In the genomic region with DNA sequence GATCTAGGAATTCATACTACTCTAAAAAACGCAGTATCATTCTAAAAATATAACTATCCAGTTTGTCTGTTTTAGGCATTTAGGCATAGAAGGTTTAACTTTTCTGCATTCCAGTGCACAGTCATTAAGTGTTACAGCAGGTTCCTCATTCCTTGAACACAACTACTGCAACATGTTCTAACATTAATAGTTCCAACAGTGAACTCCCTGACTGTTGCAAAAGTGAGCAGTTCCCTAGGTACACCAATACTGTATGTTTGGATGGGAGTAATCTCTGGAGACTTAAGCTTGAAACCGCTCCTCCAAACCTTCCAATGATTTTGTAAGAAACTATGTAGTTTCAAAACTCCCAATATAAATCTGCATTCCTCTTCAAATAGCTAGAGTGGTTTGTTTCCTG, we compare ENCODE assay signal across 20 cellular contexts. TPM values are rescaled to one million over a fixed set of nuclear protein-coding genes. Genes with fewer than 3 reads are reported as not detected.
DNase-seq lines count a peak whose midpoint lies in the region; ATAC-seq and TF ChIP-seq lines count a peak whose summit lies in the region.
"Had no signal": no experiment of that assay in that cellular context is flagged by ENCODE, and none has a peak within 500 bp of the region (broad histone marks: within the 10 kb centered on the region; RNA-seq: fewer than 3 reads in every experiment).

No MANE protein-coding gene starts in this region.

- H4K20me1 ChIP-seq in IMR-90 (ENCODE audit: insufficient read depth, low read length): no peaks in the 10 kb centered on the region
- H4K20me1 ChIP-seq: BLaER1 had no signal

- DNase-seq in AG08395 (ENCODE audit: low spot score) (peak; percentile 3), IMR-90 (peak; percentile 74), esophagus muscularis mucosa (ENCODE audit: extremely low spot score) (no peak), lower lobe of right lung (no peak), NCI-H1930 (lab: John Stamatoyannopoulos, UW) (no peak), DMS153 treated with DMSO at 0.1 percent for 48 hours (lab: John Stamatoyannopoulos, UW; ENCODE audit: unreplicated experiment) (no peak)
- DNase-seq in activated naive CD4-positive, alpha-beta T cell treated with anti-CD3 and anti-CD28 coated beads, Interleukin-2, amount 50 U/mL, for 16 hours: no peak
- DNase-seq: activated CD4-positive, alpha-beta T cell treated with anti-CD3 and anti-CD28 coated beads, Interleukin-2, amount 50 U/mL, for 4 hours; activated naive CD8-positive, alpha-beta T cell treated with anti-CD3 and anti-CD28 coated beads, Interleukin-2, amount 10 ng/mL, durations not matched to agents 7 days and 5 days; activated T-cell treated with anti-CD3 and anti-CD28 coated beads, Interleukin-2, amount 50 U/mL, for 4 hours; DND-41; esophagus squamous epithelium; mucosa of descending colon; NCI-H2081 treated with DMSO at 0.1 percent for 48 hours; NCI-H748 treated with DMSO at 0.1 percent for 48 hours; substantia nigra; T-helper 9 cell had no signal

- H3K27ac ChIP-seq in IMR-90 (ENCODE audit: insufficient read depth, low read length) (no peak overlapping the region; the same call in 1 of the 2 replicates), esophagus muscularis mucosa (replicated peaks in 1 of 4) (peak overlapping the region; percentile 40 to 73 (median 71)), lower lobe of right lung (no peak overlapping the region)
- H3K27ac ChIP-seq: BLaER1, coronary artery had no signal

- H3K9me3 ChIP-seq in IMR-90 (ENCODE audit: control insufficient read depth, insufficient read depth, low read length): no peaks in the 10 kb centered on the region
- no peaks in the 10 kb centered on the region for H3K9me3 ChIP-seq in esophagus muscularis mucosa
- H3K9me3 ChIP-seq in lower lobe of right lung: no peaks in the 10 kb centered on the region
- H3K9me3 ChIP-seq: BLaER1, esophagus squamous epithelium, mucosa of descending colon had no signal

- H3K14ac ChIP-seq in IMR-90 (replicated peaks; ENCODE audit: low read depth, low read length): no peak overlapping the region

- H2AK9ac ChIP-seq in IMR-90 (replicated peaks; ENCODE audit: low read depth, low read length, poor library complexity): no peak overlapping the region

- TF ChIP-seq EP300 in esophagus muscularis mucosa (IDR thresholded peaks at IDR 0.05): no peak

- no peak for TF ChIP-seq RAD21 in IMR-90 (IDR thresholded peaks at IDR 0.05; ENCODE audit: low read length)

- POLR2A ChIA-PET in IMR-90 (lab: Charles Lee; ENCODE audit: unreplicated experiment): no interaction called here

- no TSS peak for BruUV-seq in IMR-90 (replicated peaks; lab: Mats Ljungman, UMichigan)

- ATAC-seq in IMR-90 (ENCODE audit: low read depth) (peak; percentile 94), lower lobe of right lung (peak; percentile 33 to 34), GM21381 (IDR thresholded peaks at IDR 0.05; ENCODE audit: unreplicated experiment) (no peak)
- ATAC-seq: activated T-cell treated with anti-CD3 and anti-CD28 coated beads, Interleukin-2, amount 50 U/mL, for 4 hours; mucosa of descending colon had no signal

- CTCF ChIA-PET in IMR-90 (lab: Yijun Ruan, JAX): interaction anchor here (0.6 kb wide), 1 partner anchor 153 kb away, joined by 3 read pairs; no protein-coding TSS in a partner anchor

- no peak overlapping the region for H4K8ac ChIP-seq in IMR-90 (ENCODE audit: low read depth in 2 of 2, low read length in 2 of 2)

- no peak overlapping the region for H3K4ac ChIP-seq in IMR-90 (ENCODE audit: low read depth, low read length)

- H3K9me1 ChIP-seq in IMR-90 (ENCODE audit: insufficient read depth, low read length): no peaks in the 10 kb centered on the region

- no peak overlapping the region for H3K18ac ChIP-seq in IMR-90 (ENCODE audit: low read depth, low read length)

- peak overlapping the region; percentile 69 for H2BK5ac ChIP-seq in IMR-90 (ENCODE audit: low read depth, low read length, poor library complexity, severe bottlenecking)

- H3K4me1 ChIP-seq in IMR-90 (ENCODE audit: control insufficient read depth, insufficient read depth, low read length) (peaks cover 2% of the 10 kb centered on the region), esophagus muscularis mucosa (peaks cover 7 to 51% (median 24%) of the 10 kb centered on the region in 4 donors), lower lobe of right lung (no peaks in the 10 kb centered on the region)
- H3K4me1 ChIP-seq: BLaER1, esophagus squamous epithelium had no signal

- no peak overlapping the region for H3K56ac ChIP-seq in IMR-90 (ENCODE audit: extremely low read depth, insufficient read depth, low read length)

- WGBS in IMR-90 (ENCODE audit: extremely low coverage in 2 of 2, insufficient read length in 1 of 2), 2 experiments: no CpG with 5 or more reads among the region's 2 CpGs
- 52% methylated on average over 2 of the region's 2 CpGs for WGBS in esophagus muscularis mucosa

- 0 out of 2 replicates have a peak overlapping the region, but pooled peaks have one; percentile 59 for H3K23ac ChIP-seq in IMR-90 (ENCODE audit: low read depth, low read length)

- H3K4me2 ChIP-seq in IMR-90 (ENCODE audit: low read depth, low read length): no peak overlapping the region
- H3K4me2 ChIP-seq: BLaER1 had no signal

- no peak for TF ChIP-seq CTCF in IMR-90 (conservative IDR thresholded peaks at IDR 0.05; ENCODE audit: low read depth, low read length)
- TF ChIP-seq CTCF in esophagus muscularis mucosa (IDR thresholded peaks at IDR 0.05): no peak
- no peak for TF ChIP-seq CTCF in lower lobe of right lung (IDR thresholded peaks at IDR 0.05)

- H3K4me3 ChIP-seq in IMR-90 (ENCODE audit: insufficient read depth, low read depth, low read length) (no peak overlapping the region), esophagus muscularis mucosa (peak overlapping the region in 2 of 4 donors; percentile 20 to 23), lower lobe of right lung (no peak overlapping the region)
- H3K4me3 ChIP-seq: BLaER1, coronary artery, esophagus squamous epithelium, mucosa of descending colon had no signal

- no peak overlapping the region for H2BK120ac ChIP-seq in IMR-90 (ENCODE audit: low read depth, low read length)

- H2AFZ ChIP-seq in IMR-90 (replicated peaks; ENCODE audit: low read length, poor library complexity): no peak overlapping the region

- H4K5ac ChIP-seq in IMR-90 (ENCODE audit: low read depth, low read length): no peak overlapping the region

- dilution Hi-C loops in IMR-90 (cut with HindIII; ENCODE audit: low sequenced_read_pairs, unreplicated experiment): loop anchor here (25.0 kb wide), 2 partner anchors 201 to 526 kb away; a partner anchor contains a TSS

- H2AK5ac ChIP-seq in IMR-90 (ENCODE audit: low read depth, low read length): no peak overlapping the region

- H3K9ac ChIP-seq in IMR-90 (ENCODE audit: low read depth, low read length): no peak overlapping the region
- H3K9ac ChIP-seq: BLaER1 had no signal

- H3K27me3 ChIP-seq in IMR-90 (ENCODE audit: control insufficient read depth, insufficient read depth, low read length): no peaks in the 10 kb centered on the region
- H3K27me3 ChIP-seq in esophagus muscularis mucosa: no peaks in the 10 kb centered on the region
- no peaks in the 10 kb centered on the region for H3K27me3 ChIP-seq in lower lobe of right lung (ENCODE audit: low read depth)
- H3K27me3 ChIP-seq: BLaER1, esophagus squamous epithelium had no signal

- in situ Hi-C loops in IMR-90 (cut with MboI; ENCODE audit: low sequenced_read_pairs): no loop called here

- intact Hi-C loops in IMR-90 (cut with micrococcal nuclease) (loop anchor here (2.0 kb wide), 1 partner anchor 108 kb away; no protein-coding TSS in a partner anchor), esophagus muscularis mucosa (cut with DNase I) (loop anchor here (10.0 kb wide), 1 partner anchor 98 kb away; no protein-coding TSS in a partner anchor), lower lobe of right lung (cut with DNase I) (no loop called here)

- H3K36me3 ChIP-seq in IMR-90 (ENCODE audit: control insufficient read depth, insufficient read depth, low read length): no peaks in the 10 kb centered on the region
- no peaks in the 10 kb centered on the region for H3K36me3 ChIP-seq in esophagus muscularis mucosa
- peaks cover 4% of the 10 kb centered on the region for H3K36me3 ChIP-seq in lower lobe of right lung

- H4K91ac ChIP-seq in IMR-90 (ENCODE audit: insufficient read depth, low read depth, low read length): no peak overlapping the region

- no peaks in the 10 kb centered on the region for H3K79me1 ChIP-seq in IMR-90 (ENCODE audit: low read depth in 1 of 2, low read length in 2 of 2)

- H2BK20ac ChIP-seq in IMR-90 (ENCODE audit: low read depth, low read length): peak overlapping the region; percentile 39; the same call in 1 of the 2 replicates

- TF ChIP-seq POLR2A in IMR-90 (IDR thresholded peaks at IDR 0.05; ENCODE audit: low read depth, low read length) (no peak), esophagus muscularis mucosa (IDR thresholded peaks at IDR 0.05; ENCODE audit: low read depth) (no peak)

- H2BK15ac ChIP-seq in IMR-90 (ENCODE audit: low read depth, low read length): no peak overlapping the region

TF ChIP-seq in IMR-90, 13 proteins besides CTCF, POLR2A, EP300 and RAD21 (continues in another document):
- no peak for TF ChIP-seq RCOR1 (IDR thresholded peaks at IDR 0.05; ENCODE audit: insufficient replicate concordance, low read length)
- no peak for TF ChIP-seq BHLHE40 (IDR thresholded peaks at IDR 0.05; ENCODE audit: low read depth, low read length)
- TF ChIP-seq, protein P1, sequence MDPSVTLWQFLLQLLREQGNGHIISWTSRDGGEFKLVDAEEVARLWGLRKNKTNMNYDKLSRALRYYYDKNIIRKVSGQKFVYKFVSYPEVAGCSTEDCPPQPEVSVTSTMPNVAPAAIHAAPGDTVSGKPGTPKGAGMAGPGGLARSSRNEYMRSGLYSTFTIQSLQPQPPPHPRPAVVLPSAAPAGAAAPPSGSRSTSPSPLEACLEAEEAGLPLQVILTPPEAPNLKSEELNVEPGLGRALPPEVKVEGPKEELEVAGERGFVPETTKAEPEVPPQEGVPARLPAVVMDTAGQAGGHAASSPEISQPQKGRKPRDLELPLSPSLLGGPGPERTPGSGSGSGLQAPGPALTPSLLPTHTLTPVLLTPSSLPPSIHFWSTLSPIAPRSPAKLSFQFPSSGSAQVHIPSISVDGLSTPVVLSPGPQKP (IDR thresholded peaks at IDR 0.05; ENCODE audit: borderline replicate concordance, low read depth, low read length): no peak
- TF ChIP-seq NFE2L2 (IDR thresholded peaks at IDR 0.05; ENCODE audit: low read depth, low read length): no peak
- TF ChIP-seq RFX5 (IDR thresholded peaks at IDR 0.05; ENCODE audit: low read depth, low read length): no peak

RNA-seq across cellular contexts. Expression of a gene that starts 46.2 kb away (rescaled TPM):
- total RNA-seq in IMR-90 (2012; rRNA removed) (12.9 and 25.8 TPM in 2 replicates), esophagus muscularis mucosa (10 to 100 TPM; 24.0 to 33.8 (median 28.8) TPM), lower lobe of right lung (26.0 TPM)
- 15.7 and 18.4 TPM in 2 replicates for polyA plus RNA-seq in IMR-90 (2012; rRNA removed)
- 3.5 and 9.1 TPM in 2 replicates for polyA plus RNA-seq in IMR-90 (2012; cell fraction: cytosol; rRNA removed)
- polyA plus RNA-seq in IMR-90 (2012; cell fraction: nucleus; rRNA removed; ENCODE audit: low replicate concordance): 8.0 and 9.8 TPM in 2 replicates

RNA-seq across cellular contexts. Expression of a gene that starts 46.4 kb away (rescaled TPM):
- 161 and 184 TPM in 2 replicates for total RNA-seq in IMR-90 (2012; rRNA removed)
- 9.6 and 10.9 TPM in 2 replicates for polyA plus RNA-seq in IMR-90 (2012; rRNA removed)
- 3.3 and 5.7 TPM in 2 replicates for polyA plus RNA-seq in IMR-90 (2012; cell fraction: cytosol; rRNA removed)
- 6.4 and 10.0 TPM in 2 replicates for polyA plus RNA-seq in IMR-90 (2012; cell fraction: nucleus; rRNA removed; ENCODE audit: low replicate concordance)
- 100 to 1,000 TPM; 112 to 277 (median 168) TPM for total RNA-seq in esophagus muscularis mucosa
- total RNA-seq in lower lobe of right lung: 70.7 TPM

Comparison
In these comparisons a context has a peak if more than half of its experiments do, and no peak if none do; other contexts are left out.
1. DNase-seq: peak in AG08395 (single experiment) and IMR-90 (single experiment); none in esophagus muscularis mucosa (single experiment), lower lobe of right lung (single experiment), NCI-H1930 (0 of 2), activated naive CD4-positive, alpha-beta T cell treated with anti-CD3 and anti-CD28 coated beads, Interleukin-2, amount 50 U/mL, for 16 hours (single experiment) and DMS153 treated with DMSO at 0.1 percent for 48 hours (single experiment).
2. H3K27ac ChIP-seq: peak in esophagus muscularis mucosa (4 of 4); none in IMR-90 (single experiment) and lower lobe of right lung (single experiment).